1 cellular context compared by ENCODE assay signal in genomic region chr17:32281011-32281451, GRCh38.
TF ChIP-seq lines count a peak whose summit lies in the region.

No MANE protein-coding gene starts in this region.

TF ChIP-seq in H1, 55 proteins besides CTCF, POLR2A, EP300 and RAD21 (continued from another document):
- TF ChIP-seq, protein P1, sequence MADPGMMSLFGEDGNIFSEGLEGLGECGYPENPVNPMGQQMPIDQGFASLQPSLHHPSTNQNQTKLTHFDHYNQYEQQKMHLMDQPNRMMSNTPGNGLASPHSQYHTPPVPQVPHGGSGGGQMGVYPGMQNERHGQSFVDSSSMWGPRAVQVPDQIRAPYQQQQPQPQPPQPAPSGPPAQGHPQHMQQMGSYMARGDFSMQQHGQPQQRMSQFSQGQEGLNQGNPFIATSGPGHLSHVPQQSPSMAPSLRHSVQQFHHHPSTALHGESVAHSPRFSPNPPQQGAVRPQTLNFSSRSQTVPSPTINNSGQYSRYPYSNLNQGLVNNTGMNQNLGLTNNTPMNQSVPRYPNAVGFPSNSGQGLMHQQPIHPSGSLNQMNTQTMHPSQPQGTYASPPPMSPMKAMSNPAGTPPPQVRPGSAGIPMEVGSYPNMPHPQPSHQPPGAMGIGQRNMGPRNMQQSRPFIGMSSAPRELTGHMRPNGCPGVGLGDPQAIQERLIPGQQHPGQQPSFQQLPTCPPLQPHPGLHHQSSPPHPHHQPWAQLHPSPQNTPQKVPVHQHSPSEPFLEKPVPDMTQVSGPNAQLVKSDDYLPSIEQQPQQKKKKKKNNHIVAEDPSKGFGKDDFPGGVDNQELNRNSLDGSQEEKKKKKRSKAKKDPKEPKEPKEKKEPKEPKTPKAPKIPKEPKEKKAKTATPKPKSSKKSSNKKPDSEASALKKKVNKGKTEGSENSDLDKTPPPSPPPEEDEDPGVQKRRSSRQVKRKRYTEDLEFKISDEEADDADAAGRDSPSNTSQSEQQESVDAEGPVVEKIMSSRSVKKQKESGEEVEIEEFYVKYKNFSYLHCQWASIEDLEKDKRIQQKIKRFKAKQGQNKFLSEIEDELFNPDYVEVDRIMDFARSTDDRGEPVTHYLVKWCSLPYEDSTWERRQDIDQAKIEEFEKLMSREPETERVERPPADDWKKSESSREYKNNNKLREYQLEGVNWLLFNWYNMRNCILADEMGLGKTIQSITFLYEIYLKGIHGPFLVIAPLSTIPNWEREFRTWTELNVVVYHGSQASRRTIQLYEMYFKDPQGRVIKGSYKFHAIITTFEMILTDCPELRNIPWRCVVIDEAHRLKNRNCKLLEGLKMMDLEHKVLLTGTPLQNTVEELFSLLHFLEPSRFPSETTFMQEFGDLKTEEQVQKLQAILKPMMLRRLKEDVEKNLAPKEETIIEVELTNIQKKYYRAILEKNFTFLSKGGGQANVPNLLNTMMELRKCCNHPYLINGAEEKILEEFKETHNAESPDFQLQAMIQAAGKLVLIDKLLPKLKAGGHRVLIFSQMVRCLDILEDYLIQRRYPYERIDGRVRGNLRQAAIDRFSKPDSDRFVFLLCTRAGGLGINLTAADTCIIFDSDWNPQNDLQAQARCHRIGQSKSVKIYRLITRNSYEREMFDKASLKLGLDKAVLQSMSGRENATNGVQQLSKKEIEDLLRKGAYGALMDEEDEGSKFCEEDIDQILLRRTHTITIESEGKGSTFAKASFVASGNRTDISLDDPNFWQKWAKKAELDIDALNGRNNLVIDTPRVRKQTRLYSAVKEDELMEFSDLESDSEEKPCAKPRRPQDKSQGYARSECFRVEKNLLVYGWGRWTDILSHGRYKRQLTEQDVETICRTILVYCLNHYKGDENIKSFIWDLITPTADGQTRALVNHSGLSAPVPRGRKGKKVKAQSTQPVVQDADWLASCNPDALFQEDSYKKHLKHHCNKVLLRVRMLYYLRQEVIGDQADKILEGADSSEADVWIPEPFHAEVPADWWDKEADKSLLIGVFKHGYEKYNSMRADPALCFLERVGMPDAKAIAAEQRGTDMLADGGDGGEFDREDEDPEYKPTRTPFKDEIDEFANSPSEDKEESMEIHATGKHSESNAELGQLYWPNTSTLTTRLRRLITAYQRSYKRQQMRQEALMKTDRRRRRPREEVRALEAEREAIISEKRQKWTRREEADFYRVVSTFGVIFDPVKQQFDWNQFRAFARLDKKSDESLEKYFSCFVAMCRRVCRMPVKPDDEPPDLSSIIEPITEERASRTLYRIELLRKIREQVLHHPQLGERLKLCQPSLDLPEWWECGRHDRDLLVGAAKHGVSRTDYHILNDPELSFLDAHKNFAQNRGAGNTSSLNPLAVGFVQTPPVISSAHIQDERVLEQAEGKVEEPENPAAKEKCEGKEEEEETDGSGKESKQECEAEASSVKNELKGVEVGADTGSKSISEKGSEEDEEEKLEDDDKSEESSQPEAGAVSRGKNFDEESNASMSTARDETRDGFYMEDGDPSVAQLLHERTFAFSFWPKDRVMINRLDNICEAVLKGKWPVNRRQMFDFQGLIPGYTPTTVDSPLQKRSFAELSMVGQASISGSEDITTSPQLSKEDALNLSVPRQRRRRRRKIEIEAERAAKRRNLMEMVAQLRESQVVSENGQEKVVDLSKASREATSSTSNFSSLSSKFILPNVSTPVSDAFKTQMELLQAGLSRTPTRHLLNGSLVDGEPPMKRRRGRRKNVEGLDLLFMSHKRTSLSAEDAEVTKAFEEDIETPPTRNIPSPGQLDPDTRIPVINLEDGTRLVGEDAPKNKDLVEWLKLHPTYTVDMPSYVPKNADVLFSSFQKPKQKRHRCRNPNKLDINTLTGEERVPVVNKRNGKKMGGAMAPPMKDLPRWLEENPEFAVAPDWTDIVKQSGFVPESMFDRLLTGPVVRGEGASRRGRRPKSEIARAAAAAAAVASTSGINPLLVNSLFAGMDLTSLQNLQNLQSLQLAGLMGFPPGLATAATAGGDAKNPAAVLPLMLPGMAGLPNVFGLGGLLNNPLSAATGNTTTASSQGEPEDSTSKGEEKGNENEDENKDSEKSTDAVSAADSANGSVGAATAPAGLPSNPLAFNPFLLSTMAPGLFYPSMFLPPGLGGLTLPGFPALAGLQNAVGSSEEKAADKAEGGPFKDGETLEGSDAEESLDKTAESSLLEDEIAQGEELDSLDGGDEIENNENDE (IDR thresholded peaks at IDR 0.05; ENCODE audit: insufficient replicate concordance, low read length): no peak
- no peak for TF ChIP-seq RFX5 (IDR thresholded peaks at IDR 0.05; ENCODE audit: borderline replicate concordance, low read depth, low read length)
